14 cellular contexts compared by ENCODE assay signal in the genomic region with DNA sequence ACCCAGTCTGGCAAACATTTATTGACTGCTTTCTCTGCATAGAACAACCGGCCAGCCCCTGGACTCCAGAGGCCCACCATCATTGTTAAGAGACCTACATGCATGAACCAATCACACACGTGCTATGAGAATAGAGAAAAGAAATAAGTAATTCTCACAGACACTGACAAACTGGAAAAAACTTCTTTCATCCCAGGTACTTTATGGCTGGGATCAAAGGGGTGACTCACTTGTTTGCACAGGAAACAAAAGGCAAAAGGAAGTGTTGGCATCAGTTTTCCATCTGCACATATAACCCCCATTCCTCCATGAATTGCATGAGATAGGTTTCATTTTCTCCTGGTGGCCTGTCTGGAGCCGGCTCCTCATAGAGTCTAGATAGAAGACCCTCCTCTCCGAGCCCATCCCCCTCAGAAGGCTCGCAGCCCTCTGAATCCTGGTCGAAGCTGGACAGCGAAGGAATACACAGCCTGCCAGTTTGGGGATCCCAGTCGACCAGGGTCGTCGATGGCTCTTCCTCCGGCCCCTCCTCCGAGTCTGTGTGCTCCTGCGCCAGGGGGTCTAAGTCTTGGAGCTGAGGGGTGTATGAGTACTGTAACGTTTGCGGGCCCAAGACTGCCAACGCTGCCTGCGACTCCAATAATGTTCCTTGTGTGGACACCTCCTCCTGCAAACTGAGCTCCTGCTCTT. TPM values are rescaled to one million over a fixed set of nuclear protein-coding genes. Genes with fewer than 3 reads are reported as not detected.
DNase-seq lines count a peak whose midpoint lies in the region; ATAC-seq and TF ChIP-seq lines count a peak whose summit lies in the region.
"Had no signal": no experiment of that assay in that cellular context is flagged by ENCODE, and none has a peak within 500 bp of the region (broad histone marks: within the 10 kb centered on the region; RNA-seq: fewer than 3 reads in every experiment).

No MANE protein-coding gene starts in this region.

- TF ChIP-seq POLR2A in breast epithelium (IDR thresholded peaks at IDR 0.05), result no peak

- H3K27me3 ChIP-seq in breast epithelium (no peaks in the 10 kb centered on the region), RWPE2 (ENCODE audit: insufficient read depth, poor library complexity, severe bottlenecking) (no peaks in the 10 kb centered on the region), iPS-20b (ENCODE audit: insufficient read depth, low read length) (peaks cover 12% of the 10 kb centered on the region)

- H3K27ac ChIP-seq in breast epithelium, result no peak overlapping the region
- peak overlapping the region; percentile 42 for H3K27ac ChIP-seq in RWPE2 (ENCODE audit: poor library complexity, severe bottlenecking)
- H3K27ac ChIP-seq in iPS-20b (ENCODE audit: low read length), result no peak overlapping the region
- H3K27ac ChIP-seq: KMS-11 had no signal

- H3K27ac Mint-ChIP-seq in MCF 10A (ENCODE audit: low read depth, unreplicated experiment), result no peak overlapping the region
- no peak overlapping the region for H3K27ac Mint-ChIP-seq in activated CD4-positive, alpha-beta memory T cell treated with anti-CD3 and anti-CD28 coated beads, Interleukin-2, amount 10 ng/mL, durations not matched to agents 7 days and 5 days

- TF ChIP-seq CTCF in MCF 10A (IDR thresholded peaks at IDR 0.05; ENCODE audit: unreplicated experiment) (no peak), breast epithelium (IDR thresholded peaks at IDR 0.05) (no peak), RWPE2 (IDR thresholded peaks at IDR 0.05; ENCODE audit: poor library complexity, severe bottlenecking) (no peak)

- peaks cover 23% of the 10 kb centered on the region for H3K4me1 Mint-ChIP-seq in MCF 10A (ENCODE audit: insufficient read depth, unreplicated experiment)
- H3K4me1 Mint-ChIP-seq in activated CD4-positive, alpha-beta memory T cell treated with anti-CD3 and anti-CD28 coated beads, Interleukin-2, amount 10 ng/mL, durations not matched to agents 7 days and 5 days, result no peaks in the 10 kb centered on the region

- peak; percentile 74 for DNase-seq in MCF 10A (ENCODE audit: unreplicated experiment)
- no peak for DNase-seq in breast epithelium (ENCODE audit: low spot score in 2 of 2)
- DNase-seq in RWPE2 (ENCODE audit: low spot score), result no peak
- no peak for DNase-seq in activated CD4-positive, alpha-beta memory T cell treated with anti-CD3 and anti-CD28 coated beads, Interleukin-2, amount 10 ng/mL, durations not matched to agents 7 days and 5 days
- DNase-seq in putamen (ENCODE audit: low spot score), result no peak
- DNase-seq: amniotic stem cell; islet precursor cell; stimulated activated naive CD8-positive, alpha-beta T cell treated with anti-CD3 and anti-CD28 coated beads, Interleukin-15, Interleukin-2, amounts not matched to agents 100 U/mL and 50 U/mL, for 24 hours; T-helper 2 cell had no signal

- no peak overlapping the region for H3K4me3 Mint-ChIP-seq in MCF 10A (ENCODE audit: unreplicated experiment)
- no peak overlapping the region for H3K4me3 Mint-ChIP-seq in activated CD4-positive, alpha-beta memory T cell treated with anti-CD3 and anti-CD28 coated beads, Interleukin-2, amount 10 ng/mL, durations not matched to agents 7 days and 5 days
- H3K4me3 Mint-ChIP-seq: neural crest cell had no signal

- H3K36me3 ChIP-seq in breast epithelium (no peaks in the 10 kb centered on the region), RWPE2 (ENCODE audit: low read depth) (no peaks in the 10 kb centered on the region), iPS-20b (ENCODE audit: insufficient read depth, low read depth, low read length) (no peaks in the 10 kb centered on the region)

- H3K4me3 ChIP-seq in breast epithelium (no peak overlapping the region), RWPE2 (ENCODE audit: severe bottlenecking) (no peak overlapping the region), iPS-20b (ENCODE audit: low read length) (peak overlapping the region; percentile 51)

- peak; percentile 90 for ATAC-seq in RWPE2 (ENCODE audit: low read depth)
- no peak for ATAC-seq in GM18861 (IDR thresholded peaks at IDR 0.05; ENCODE audit: unreplicated experiment)
- ATAC-seq in HG03342 (IDR thresholded peaks at IDR 0.05; ENCODE audit: unreplicated experiment), result no peak
- ATAC-seq: stimulated activated naive CD8-positive, alpha-beta T cell treated with anti-CD3 and anti-CD28 coated beads, Interleukin-15, Interleukin-2, amounts not matched to agents 100 U/mL and 50 U/mL, for 24 hours had no signal

- H3K4me1 ChIP-seq in breast epithelium, result no peaks in the 10 kb centered on the region
- H3K4me1 ChIP-seq in RWPE2 (ENCODE audit: insufficient read depth, poor library complexity, severe bottlenecking), result peaks cover 21% of the 10 kb centered on the region
- peaks cover 16% of the 10 kb centered on the region; the same call in 1 of the 2 replicates for H3K4me1 ChIP-seq in iPS-20b (ENCODE audit: insufficient read depth, low read length)

- POLR2A ChIA-PET in MCF 10A (lab: Yijun Ruan, JAX), result interaction anchor here (1.2 to 2.6 kb wide), 3 partner anchors 12 to 30 kb away, joined by 3 to 16 read pairs (median 5); no protein-coding TSS in a partner anchor
- POLR2A ChIA-PET in activated CD4-positive, alpha-beta memory T cell treated with anti-CD3 and anti-CD28 coated beads, Interleukin-2, amount 10 ng/mL, durations not matched to agents 7 days and 5 days (lab: Charles Lee), result no interaction called here

- CTCF ChIA-PET in MCF 10A (lab: Yijun Ruan, JAX), result interaction anchor here (1.6 kb wide), 1 partner anchor 13 kb away, joined by 4 read pairs; no protein-coding TSS in a partner anchor
- CTCF ChIA-PET in activated CD4-positive, alpha-beta memory T cell treated with anti-CD3 and anti-CD28 coated beads, Interleukin-2, amount 10 ng/mL, durations not matched to agents 7 days and 5 days (lab: Charles Lee), result no interaction called here

- H3K9me3 ChIP-seq in breast epithelium, result no peaks in the 10 kb centered on the region
- no peaks in the 10 kb centered on the region for H3K9me3 ChIP-seq in RWPE2 (ENCODE audit: severe bottlenecking)
- H3K9me3 ChIP-seq in iPS-20b (ENCODE audit: insufficient read depth, low read depth, low read length), result no peaks in the 10 kb centered on the region

- no peaks in the 10 kb centered on the region for H3K27me3 Mint-ChIP-seq in MCF 10A (ENCODE audit: insufficient read depth, unreplicated experiment)
- peaks cover 28% of the 10 kb centered on the region for H3K27me3 Mint-ChIP-seq in activated CD4-positive, alpha-beta memory T cell treated with anti-CD3 and anti-CD28 coated beads, Interleukin-2, amount 10 ng/mL, durations not matched to agents 7 days and 5 days

- H3K9me3 Mint-ChIP-seq in MCF 10A (ENCODE audit: unreplicated experiment), result no peaks in the 10 kb centered on the region
- no peaks in the 10 kb centered on the region for H3K9me3 Mint-ChIP-seq in activated CD4-positive, alpha-beta memory T cell treated with anti-CD3 and anti-CD28 coated beads, Interleukin-2, amount 10 ng/mL, durations not matched to agents 7 days and 5 days
- H3K9me3 Mint-ChIP-seq: neural crest cell had no signal

- no TSS peak for BruUV-seq in MCF 10A (replicated peaks; lab: Mats Ljungman, UMichigan)

- no peak overlapping the region for H3K9ac ChIP-seq in iPS-20b (ENCODE audit: low read depth, low read length)
- H3K9ac ChIP-seq: KMS-11 had no signal

- H3K36me3 Mint-ChIP-seq in MCF 10A (ENCODE audit: insufficient read depth, unreplicated experiment), result no peaks in the 10 kb centered on the region
- H3K36me3 Mint-ChIP-seq in activated CD4-positive, alpha-beta memory T cell treated with anti-CD3 and anti-CD28 coated beads, Interleukin-2, amount 10 ng/mL, durations not matched to agents 7 days and 5 days (ENCODE audit: low read depth), result no peaks in the 10 kb centered on the region

- intact Hi-C loops in MCF 10A (cut with micrococcal nuclease) (no loop called here), breast epithelium (cut with DNase I; ENCODE audit: low total_unique reads) (no loop called here)

RNA-seq across cellular contexts. Expression of a gene that starts 43.3 kb away (rescaled TPM):
- total RNA-seq in MCF 10A (2022) (0.23 and 0.37 TPM in 2 replicates), breast epithelium (10 to 100 TPM in 2 of 3 donors, 1 to 10 TPM in 1; 1.6 to 69.8 (median 49.2) TPM)
- total RNA-seq in activated CD4-positive, alpha-beta memory T cell treated with anti-CD3 and anti-CD28 coated beads, Interleukin-2, amount 10 ng/mL, durations not matched to agents 7 days and 5 days, result not detected
- total RNA-seq: neural crest cell had no signal
